15 cellular contexts compared by ENCODE assay signal in the genomic region with DNA sequence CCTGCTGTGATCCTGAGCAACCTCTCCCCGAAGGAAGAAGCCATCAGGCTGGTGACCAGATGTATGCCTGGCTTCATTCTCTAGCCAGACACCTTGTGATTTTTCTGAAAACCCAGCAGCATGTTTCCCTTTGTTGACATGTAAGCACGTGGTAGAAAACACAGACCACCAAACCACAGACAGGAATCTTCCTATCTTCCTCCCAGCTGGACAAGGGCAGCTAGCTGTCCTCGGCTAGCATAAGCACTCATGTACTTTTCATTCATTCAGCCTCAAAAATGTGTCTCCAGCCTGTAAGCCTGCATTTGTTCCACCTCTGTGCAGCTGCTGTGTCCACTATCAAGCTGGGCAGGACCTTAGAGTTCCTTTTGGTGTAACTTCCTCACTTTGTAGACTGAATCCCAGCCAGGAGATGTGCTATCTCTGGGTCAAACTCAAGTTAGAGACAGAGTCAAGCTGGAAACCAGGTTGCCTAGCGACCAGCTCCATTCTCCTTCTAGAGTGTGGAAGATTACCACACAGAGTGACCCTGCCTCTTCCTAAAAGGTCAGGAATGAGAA. TPM values are rescaled to one million over a fixed set of nuclear protein-coding genes. Genes with fewer than 3 reads are reported as not detected.
A peak's percentile ranks its signal among the peaks of the same experiment; 100 is the strongest.
DNase-seq lines count a peak whose midpoint lies in the region; ATAC-seq and TF ChIP-seq lines count a peak whose summit lies in the region.
"Had no signal": no experiment of that assay in that cellular context is flagged by ENCODE, and none has a peak within 500 bp of the region (broad histone marks: within the 10 kb centered on the region; RNA-seq: fewer than 3 reads in every experiment).

No MANE protein-coding gene starts in this region.

- DNase-seq in HCEC 1CT (peak; percentile 56), brain microvascular endothelial cell (peak; percentile 40), iris pigment epithelial cell (ENCODE audit: low read depth) (peak; percentile 53), sciatic nerve (ENCODE audit: low spot score) (no peak), NCI-H345 treated with DMSO at 0.1 percent for 48 hours (lab: John Stamatoyannopoulos, UW; ENCODE audit: unreplicated experiment) (no peak), caudate nucleus (lab: John Stamatoyannopoulos, UW) (no peak), AG08395 (ENCODE audit: low spot score) (no peak)
- DNase-seq: activated CD4-positive, alpha-beta memory T cell treated with anti-CD3 and anti-CD28 coated beads, Interleukin-2, amount 10 ng/mL, durations not matched to agents 7 days and 5 days; cerebellar nuclear complex; esophagus squamous epithelium; NCI-H2081; pancreas; stimulated activated CD4-positive, alpha-beta T cell treated with anti-CD3 and anti-CD28 coated beads, Interleukin-2, amount 100 ng/mL, for 48 hours; stimulated activated naive CD4-positive, alpha-beta T cell treated with Interleukin-2 at 50 U/mL for 16 hours had no signal

- no peaks in the 10 kb centered on the region for H3K27me3 ChIP-seq in brain microvascular endothelial cell (replicated peaks)
- H3K27me3 ChIP-seq: pancreas had no signal

- in situ Hi-C loops in brain microvascular endothelial cell (cut with HindIII; ENCODE audit: low pct_ligation_motif_present, low sequenced_read_pairs) = no loop called here

- intact Hi-C loops in sciatic nerve (cut with DNase I) = no loop called here

- H3K27ac ChIP-seq in brain microvascular endothelial cell (no peak overlapping the region), caudate nucleus (ENCODE audit: low read depth, low read length) (no peak overlapping the region)
- H3K27ac ChIP-seq: pancreas had no signal

- no peaks in the 10 kb centered on the region for H3K36me3 ChIP-seq in brain microvascular endothelial cell (replicated peaks)
- H3K36me3 ChIP-seq: esophagus squamous epithelium, pancreas had no signal

- no peak for TF ChIP-seq CTCF in brain microvascular endothelial cell (IDR thresholded peaks at IDR 0.05; ENCODE audit: low read depth, low read length, missing control alignments)

- peak; percentile 90 for ATAC-seq in sciatic nerve
- no peak for ATAC-seq in HG02981 (IDR thresholded peaks at IDR 0.05; ENCODE audit: unreplicated experiment)

- no peak overlapping the region for H3K4me3 ChIP-seq in brain microvascular endothelial cell (ENCODE audit: low read depth, low read length)
- H3K4me3 ChIP-seq: esophagus squamous epithelium, pancreas had no signal

RNA-seq across cellular contexts. Expression of gene CLMP, which starts 7.2 kb away (rescaled TPM):
- 74.6 TPM for total RNA-seq in sciatic nerve

Comparison
In these comparisons a context has a peak if more than half of its experiments do, and no peak if none do; other contexts are left out.
1. DNase-seq: peak in HCEC 1CT (single experiment), brain microvascular endothelial cell (single experiment) and iris pigment epithelial cell (single experiment); none in sciatic nerve (single experiment), NCI-H345 treated with DMSO at 0.1 percent for 48 hours (single experiment), caudate nucleus (0 of 61) and AG08395 (single experiment).